ENCODE assay signal across 17 cellular contexts in the genomic region with DNA sequence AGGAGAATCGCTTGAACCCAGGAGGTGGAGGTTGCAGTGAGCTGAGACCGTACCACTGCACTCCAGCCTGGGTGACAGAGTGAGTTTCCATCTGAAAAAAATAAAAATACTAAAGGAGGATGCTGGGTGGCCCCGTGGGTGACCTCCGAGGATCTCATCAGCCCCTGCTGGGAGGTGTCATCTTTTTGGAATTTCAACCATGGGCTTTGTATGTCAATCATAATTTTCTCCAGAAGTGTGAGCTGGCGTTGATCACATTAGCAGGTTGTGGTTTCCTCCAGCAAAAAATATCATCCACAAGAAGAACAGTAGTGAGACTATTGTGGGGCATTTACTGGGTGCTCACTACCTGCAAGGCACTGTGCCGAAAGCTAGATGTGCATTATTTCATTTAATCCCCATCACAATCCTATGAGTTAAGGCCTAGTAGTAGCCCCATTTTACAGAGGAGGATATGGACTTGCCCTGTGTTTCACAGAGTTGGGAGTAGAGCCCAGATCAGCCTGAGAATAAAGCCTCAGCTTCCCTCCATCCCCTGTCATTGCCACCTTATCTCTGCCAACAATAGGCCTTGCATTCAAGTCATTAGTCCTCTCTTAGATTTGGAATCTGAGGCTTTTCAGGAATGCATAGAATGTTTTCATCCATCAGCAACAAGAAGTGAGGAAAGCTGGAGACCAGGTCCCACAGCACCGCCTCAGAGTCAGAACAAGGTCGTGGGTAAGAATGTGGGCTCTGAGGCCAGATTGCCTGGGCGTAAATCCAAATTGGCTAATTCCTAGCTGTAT. TPM values are rescaled to one million over a fixed set of nuclear protein-coding genes. Genes with fewer than 3 reads are reported as not detected.
DNase-seq lines count a peak whose midpoint lies in the region; ATAC-seq and TF ChIP-seq lines count a peak whose summit lies in the region.
"Had no signal": no experiment of that assay in that cellular context is flagged by ENCODE, and none has a peak within 500 bp of the region (broad histone marks: within the 10 kb centered on the region; RNA-seq: fewer than 3 reads in every experiment).

No MANE protein-coding gene starts in this region.

- DNase-seq in G401 (ENCODE audit: low spot score): peak; percentile 11
- DNase-seq in RPMI7951 (ENCODE audit: low read depth): peak; percentile 4
- DNase-seq in heart right ventricle: peak; percentile 22 to 52
- peak; percentile 6 for DNase-seq in renal cortical epithelial cell (ENCODE audit: low read depth)
- no peak for DNase-seq in chondrocyte (ENCODE audit: low spot score)
- DNase-seq in endodermal cell: no peak
- DNase-seq in naive thymus-derived CD8-positive, alpha-beta T cell: no peak
- no peak for DNase-seq in T1000 (lab: John Stamatoyannopoulos, UW)
- DNase-seq: DND-41, gastrocnemius medialis, NCI-H1694, NCI-H510A treated with DMSO at 0.1 percent for 48 hours had no signal

- H3K36me3 ChIP-seq in heart right ventricle: no peaks in the 10 kb centered on the region
- H3K36me3 ChIP-seq in endodermal cell (ENCODE audit: control insufficient read depth, insufficient read depth, low read length): no peaks in the 10 kb centered on the region
- H3K36me3 ChIP-seq: gastrocnemius medialis had no signal

- H3K4me3 ChIP-seq in heart right ventricle (no peak overlapping the region), endodermal cell (ENCODE audit: low read length) (no peak overlapping the region)
- H3K4me3 ChIP-seq: gastrocnemius medialis had no signal

- peaks cover 4% of the 10 kb centered on the region for H3K4me1 Mint-ChIP-seq in chondrocyte (ENCODE audit: low read depth)
- no peaks in the 10 kb centered on the region for H3K4me1 Mint-ChIP-seq in endodermal cell
- H3K4me1 Mint-ChIP-seq in naive thymus-derived CD8-positive, alpha-beta T cell: no peaks in the 10 kb centered on the region
- H3K4me1 Mint-ChIP-seq: CD14-positive monocyte had no signal

- H3K27ac ChIP-seq in heart right ventricle (peak overlapping the region in 2 of 10 donors; percentile 43 to 45), endodermal cell (ENCODE audit: low read depth, low read length) (no peak overlapping the region)
- H3K27ac ChIP-seq: gastrocnemius medialis had no signal

- H3K9ac ChIP-seq in endodermal cell (ENCODE audit: extremely low read depth, low read length, poor library complexity, severe bottlenecking): no peak overlapping the region

- no peaks in the 10 kb centered on the region for H3K27me3 Mint-ChIP-seq in chondrocyte (ENCODE audit: low read depth)
- H3K27me3 Mint-ChIP-seq in endodermal cell (ENCODE audit: insufficient read depth): peaks cover 2% of the 10 kb centered on the region
- peaks cover 0 to 7% (median 1%) of the 10 kb centered on the region in 5 donors for H3K27me3 Mint-ChIP-seq in naive thymus-derived CD8-positive, alpha-beta T cell

- H3K9me3 Mint-ChIP-seq in chondrocyte (ENCODE audit: low read depth) (no peaks in the 10 kb centered on the region), endodermal cell (no peaks in the 10 kb centered on the region)
- no peaks in the 10 kb centered on the region for H3K9me3 Mint-ChIP-seq in naive thymus-derived CD8-positive, alpha-beta T cell
- H3K9me3 Mint-ChIP-seq: CD14-positive monocyte had no signal

- in situ Hi-C loops in G401 (cut with HindIII; ENCODE audit: low sequenced_read_pairs): no loop called here

- H3K27me3 ChIP-seq in heart right ventricle: no peaks in the 10 kb centered on the region
- H3K27me3 ChIP-seq in endodermal cell (ENCODE audit: control insufficient read depth, insufficient read depth, low read length, poor library complexity, severe bottlenecking): peaks cover 7% of the 10 kb centered on the region
- H3K27me3 ChIP-seq: gastrocnemius medialis had no signal

- H3K27ac Mint-ChIP-seq in chondrocyte (ENCODE audit: unreplicated experiment) (no peak overlapping the region), endodermal cell (no peak overlapping the region)
- no peak overlapping the region for H3K27ac Mint-ChIP-seq in naive thymus-derived CD8-positive, alpha-beta T cell
- H3K27ac Mint-ChIP-seq: CD14-positive monocyte had no signal

- no peaks in the 10 kb centered on the region for H3K36me3 Mint-ChIP-seq in chondrocyte (ENCODE audit: low read depth)
- H3K36me3 Mint-ChIP-seq in endodermal cell (ENCODE audit: low read depth): no peaks in the 10 kb centered on the region
- H3K36me3 Mint-ChIP-seq in naive thymus-derived CD8-positive, alpha-beta T cell: no peaks in the 10 kb centered on the region
- H3K36me3 Mint-ChIP-seq: CD14-positive monocyte had no signal

- TF ChIP-seq CTCF in heart right ventricle (IDR thresholded peaks at IDR 0.05) (no peak), chondrocyte (IDR thresholded peaks at IDR 0.05) (no peak), endodermal cell (conservative IDR thresholded peaks at IDR 0.05) (no peak)

- H3K4me1 ChIP-seq in heart right ventricle (peaks cover 0 to 11% (median 0%) of the 10 kb centered on the region in 9 donors), endodermal cell (ENCODE audit: control insufficient read depth, insufficient read depth, low read length) (no peaks in the 10 kb centered on the region)
- H3K4me1 ChIP-seq: gastrocnemius medialis had no signal

- peak; percentile 88 to 96 (median 90) for ATAC-seq in heart right ventricle
- no peak for ATAC-seq in naive thymus-derived CD8-positive, alpha-beta T cell
- ATAC-seq: gastrocnemius medialis had no signal

- POLR2A ChIA-PET in naive thymus-derived CD8-positive, alpha-beta T cell (lab: Charles Lee): interaction anchor here (0.6 kb wide), 1 partner anchor 174 kb away, joined by 3 read pairs; no protein-coding TSS in a partner anchor

- H3K9me3 ChIP-seq in heart right ventricle (no peaks in the 10 kb centered on the region), endodermal cell (ENCODE audit: control insufficient read depth, low read length) (peaks cover 4% of the 10 kb centered on the region)
- H3K9me3 ChIP-seq: gastrocnemius medialis had no signal

- H3K4me3 Mint-ChIP-seq in chondrocyte (ENCODE audit: unreplicated experiment): no peak overlapping the region
- H3K4me3 Mint-ChIP-seq in endodermal cell: no peak overlapping the region
- H3K4me3 Mint-ChIP-seq in naive thymus-derived CD8-positive, alpha-beta T cell: no peak overlapping the region
- H3K4me3 Mint-ChIP-seq: CD14-positive monocyte had no signal

- 22 to 42% methylated on average over 8 to 9 of the region's 9 CpGs for WGBS in heart right ventricle, 2 donors
- 69 to 72% methylated on average over 6 to 9 of the region's 9 CpGs for WGBS in endodermal cell (ENCODE audit: insufficient coverage in 1 of 2, insufficient read length in 1 of 2), 2 experiments

- intact Hi-C loops in heart right ventricle (cut with DNase I): no loop called here

RNA-seq across cellular contexts. Expression of a gene that starts 39.8 kb away (rescaled TPM):
- total RNA-seq in G401 (2014; rRNA removed; shearing (Covaris generic)): 0.25 and 1.0 TPM in 2 replicates
- total RNA-seq in RPMI7951 (2014; rRNA removed; shearing (Covaris generic)): under 0.01 TPM in 1 of 2 replicates, not detected in the other
- total RNA-seq in heart right ventricle (1 to 10 TPM in 9 of 10 donors, under 1 TPM in 1; 0.17 to 2.8 (median 2.2) TPM), renal cortical epithelial cell (not detected in 2 replicates), chondrocyte (not detected in 3 replicates), endodermal cell (not detected)
- polyA plus RNA-seq in heart right ventricle: 1 to 10 TPM in 1 of 2 donors, under 1 TPM in 1; 0.28 to 1.6 TPM
- polyA plus RNA-seq in endodermal cell (2013, experiment 1 of 2): 1.2 TPM
- 1.6 TPM for polyA plus RNA-seq in endodermal cell (2013, experiment 2 of 2)
- total RNA-seq in naive thymus-derived CD8-positive, alpha-beta T cell: not detected
- polyA plus RNA-seq in naive thymus-derived CD8-positive, alpha-beta T cell: not detected
- total RNA-seq: bronchial epithelial cell, kidney epithelial cell, OCI-LY7, posterior vena cava had no signal
- polyA plus RNA-seq: CD14-positive monocyte had no signal

Comparison
In these comparisons a context has a peak if more than half of its experiments do, and no peak if none do; other contexts are left out.
1. DNase-seq: peak in G401 (single experiment), RPMI7951 (single experiment), heart right ventricle (2 of 2) and renal cortical epithelial cell (single experiment); none in chondrocyte (single experiment), endodermal cell (single experiment), naive thymus-derived CD8-positive, alpha-beta T cell (0 of 10) and T1000 (single experiment).
2. ATAC-seq: peak in heart right ventricle (8 of 8); none in naive thymus-derived CD8-positive, alpha-beta T cell (0 of 2).